ENCODE assay signal across 8 cellular contexts in genomic region chr3:52532838-52533622, GRCh38. TPM values are rescaled to one million over a fixed set of nuclear protein-coding genes. Genes with fewer than 3 reads are reported as not detected.
A peak's percentile ranks its signal among the peaks of the same experiment; 100 is the strongest.
DNase-seq lines count a peak whose midpoint lies in the region; ATAC-seq and TF ChIP-seq lines count a peak whose summit lies in the region.

No MANE protein-coding gene starts in this region.

- DNase-seq in GM12864 (ENCODE audit: low read depth) (no peak), Karpas-422 (peak; percentile 55), hepatocyte (ENCODE audit: low spot score) (peak; percentile 56), DMS79 (lab: John Stamatoyannopoulos, UW) (no peak), pons (ENCODE audit: low spot score) (no peak), middle frontal gyrus (ENCODE audit: extremely low spot score, low spot score) (no peak)
- DNase-seq in activated naive CD8-positive, alpha-beta T cell treated with anti-CD3 and anti-CD28 coated beads, Interleukin-2, amount 50 U/mL, for 24 hours = peak; percentile 35

- no peaks in the 10 kb centered on the region for H3K9me3 Mint-ChIP-seq in activated naive CD8-positive, alpha-beta T cell treated with anti-CD3 and anti-CD28 coated beads, Interleukin-2, amount 50 U/mL, for 24 hours

- TF ChIP-seq CTCF in GM12864 (IDR thresholded peaks at IDR 0.05; ENCODE audit: low read depth, low read length, missing control alignments) (no peak), hepatocyte (IDR thresholded peaks at IDR 0.05; ENCODE audit: poor library complexity) (no peak)

- peak overlapping the region; percentile 70 for H3K4me2 ChIP-seq in Karpas-422 (ENCODE audit: low read depth, low read length, poor library complexity, severe bottlenecking)
- H3K4me2 ChIP-seq in hepatocyte = peak overlapping the region; percentile 94
- peak overlapping the region; percentile 90 for H3K4me2 ChIP-seq in skeletal muscle satellite cell (ENCODE audit: low read length)

- H4K20me1 ChIP-seq in Karpas-422 (ENCODE audit: insufficient read depth, low read depth, low read length) (peaks cover 12% of the 10 kb centered on the region; the same call in 1 of the 2 replicates), hepatocyte (ENCODE audit: insufficient read depth, poor library complexity, severe bottlenecking) (peaks cover 14% of the 10 kb centered on the region)

- H3K27ac ChIP-seq in Karpas-422 (ENCODE audit: low read length) (peak overlapping the region; percentile 50), hepatocyte (peak overlapping the region; percentile 72)

- 1% methylated on average over 66 of the region's 78 CpGs for WGBS in hepatocyte (ENCODE audit: low lambda C conversion rate, missing lambda C conversion rate)

- H3K4me1 Mint-ChIP-seq in activated naive CD8-positive, alpha-beta T cell treated with anti-CD3 and anti-CD28 coated beads, Interleukin-2, amount 50 U/mL, for 24 hours = peaks cover 33% of the 10 kb centered on the region

- H3K4me1 ChIP-seq in Karpas-422 (ENCODE audit: low read length) (peaks cover 34% of the 10 kb centered on the region), hepatocyte (ENCODE audit: insufficient read depth) (peaks cover 54% of the 10 kb centered on the region), skeletal muscle satellite cell (ENCODE audit: control insufficient read depth, insufficient read depth, low read length) (peaks cover 43% of the 10 kb centered on the region)

- H3K27me3 ChIP-seq in Karpas-422 (ENCODE audit: low read length) (no peaks in the 10 kb centered on the region), hepatocyte (no peaks in the 10 kb centered on the region), skeletal muscle satellite cell (ENCODE audit: control insufficient read depth, insufficient read depth, low read length) (no peaks in the 10 kb centered on the region)

- H3K27ac Mint-ChIP-seq in activated naive CD8-positive, alpha-beta T cell treated with anti-CD3 and anti-CD28 coated beads, Interleukin-2, amount 50 U/mL, for 24 hours = peak overlapping the region; percentile 69

- H3K4me3 Mint-ChIP-seq in activated naive CD8-positive, alpha-beta T cell treated with anti-CD3 and anti-CD28 coated beads, Interleukin-2, amount 50 U/mL, for 24 hours = peak overlapping the region; percentile 83

- peaks cover 8% of the 10 kb centered on the region for H3K36me3 Mint-ChIP-seq in activated naive CD8-positive, alpha-beta T cell treated with anti-CD3 and anti-CD28 coated beads, Interleukin-2, amount 50 U/mL, for 24 hours (ENCODE audit: low read depth)

- no peaks in the 10 kb centered on the region for H3K9me2 ChIP-seq in Karpas-422 (replicated peaks; ENCODE audit: insufficient read depth, low read length)
- H3K9me2 ChIP-seq in hepatocyte (replicated peaks; ENCODE audit: insufficient read depth) = no peaks in the 10 kb centered on the region

- peak; percentile 2 for ATAC-seq in activated naive CD8-positive, alpha-beta T cell treated with anti-CD3 and anti-CD28 coated beads, Interleukin-2, amount 50 U/mL, for 24 hours

- no peak overlapping the region for H2AFZ ChIP-seq in Karpas-422 (ENCODE audit: low read length)
- peak overlapping the region; percentile 9 for H2AFZ ChIP-seq in hepatocyte

- H3K79me2 ChIP-seq in Karpas-422 (ENCODE audit: low read length) (peaks cover 49% of the 10 kb centered on the region), hepatocyte (peaks cover 64% of the 10 kb centered on the region)

- peak overlapping the region; percentile 84 for H3K9ac ChIP-seq in Karpas-422 (ENCODE audit: low read length)
- peak overlapping the region; percentile 78 for H3K9ac ChIP-seq in skeletal muscle satellite cell (ENCODE audit: low read depth, low read length)

- H3K4me3 ChIP-seq in GM12864 (ENCODE audit: low read depth, low read length) = peak overlapping the region; percentile 84
- H3K4me3 ChIP-seq in Karpas-422 (ENCODE audit: low read length) = peak overlapping the region; percentile 74
- H3K4me3 ChIP-seq in hepatocyte = peak overlapping the region; percentile 80
- peak overlapping the region; percentile 84 for H3K4me3 ChIP-seq in skeletal muscle satellite cell (ENCODE audit: low read length)

- H3K9me3 ChIP-seq in Karpas-422 (ENCODE audit: low read length) (no peaks in the 10 kb centered on the region), hepatocyte (ENCODE audit: low read depth) (no peaks in the 10 kb centered on the region), skeletal muscle satellite cell (replicated peaks; ENCODE audit: low read length) (no peaks in the 10 kb centered on the region)

- no peaks in the 10 kb centered on the region for H3K36me3 ChIP-seq in Karpas-422 (ENCODE audit: insufficient read depth, low read length)
- H3K36me3 ChIP-seq in hepatocyte (replicated peaks; ENCODE audit: insufficient read depth, low read depth) = no peaks in the 10 kb centered on the region
- peaks cover 10% of the 10 kb centered on the region for H3K36me3 ChIP-seq in skeletal muscle satellite cell (ENCODE audit: insufficient read depth, low read length)

- H3K27me3 Mint-ChIP-seq in activated naive CD8-positive, alpha-beta T cell treated with anti-CD3 and anti-CD28 coated beads, Interleukin-2, amount 50 U/mL, for 24 hours = no peaks in the 10 kb centered on the region

RNA-seq across cellular contexts. Expression of gene NT5DC2, which starts 0.6 kb away (rescaled TPM):
- 46.5 and 47.8 TPM in 2 replicates for total RNA-seq in Karpas-422 (2014; rRNA removed; shearing (Covaris generic); ENCODE audit: low replicate concordance)
- 167 and 172 TPM in 2 replicates for total RNA-seq in hepatocyte
- 166 and 177 TPM in 2 replicates for polyA plus RNA-seq in hepatocyte
- 44.1 and 64.9 TPM in 2 replicates for total RNA-seq in skeletal muscle satellite cell (2012; rRNA removed)

RNA-seq across cellular contexts. Expression of gene UQCC5, which starts 3.4 kb away (rescaled TPM):
- 23.4 and 29.7 TPM in 2 replicates for total RNA-seq in Karpas-422 (2014; rRNA removed; shearing (Covaris generic); ENCODE audit: low replicate concordance)
- 0.12 and 0.83 TPM in 2 replicates for total RNA-seq in hepatocyte
- 51.7 and 59.4 TPM in 2 replicates for polyA plus RNA-seq in hepatocyte
- 2.4 and 9.4 TPM in 2 replicates for total RNA-seq in skeletal muscle satellite cell (2012; rRNA removed)

RNA-seq across cellular contexts. Expression of gene STAB1, which starts 37.9 kb away (rescaled TPM):
- not detected in 2 replicates for total RNA-seq in Karpas-422 (2014; rRNA removed; shearing (Covaris generic); ENCODE audit: low replicate concordance)
- total RNA-seq in hepatocyte = 4.0 and 4.6 TPM in 2 replicates
- 3.0 and 4.0 TPM in 2 replicates for polyA plus RNA-seq in hepatocyte
- under 0.01 TPM in 2 replicates for total RNA-seq in skeletal muscle satellite cell (2012; rRNA removed)

Comparison
In these comparisons a context has a peak if more than half of its experiments do, and no peak if none do; other contexts are left out.
1. DNase-seq: peak in Karpas-422 (single experiment), activated naive CD8-positive, alpha-beta T cell treated with anti-CD3 and anti-CD28 coated beads, Interleukin-2, amount 50 U/mL, for 24 hours (single experiment) and hepatocyte (single experiment); none in GM12864 (single experiment), DMS79 (single experiment), pons (single experiment) and middle frontal gyrus (single experiment).
2. RNA of gene UQCC5, which starts 3.4 kb away (total RNA-seq): 23.4 to 29.7 TPM in Karpas-422; 0.12 to 0.83 TPM in hepatocyte; every median in the first group is over 10 times any median in the second.
3. Peak in every context shown above with its lines, with median percentiles within 50 percentile points of each other: H3K4me3 ChIP-seq and H3K4me2 ChIP-seq.